8 cellular contexts compared by ENCODE assay signal in the genomic region with DNA sequence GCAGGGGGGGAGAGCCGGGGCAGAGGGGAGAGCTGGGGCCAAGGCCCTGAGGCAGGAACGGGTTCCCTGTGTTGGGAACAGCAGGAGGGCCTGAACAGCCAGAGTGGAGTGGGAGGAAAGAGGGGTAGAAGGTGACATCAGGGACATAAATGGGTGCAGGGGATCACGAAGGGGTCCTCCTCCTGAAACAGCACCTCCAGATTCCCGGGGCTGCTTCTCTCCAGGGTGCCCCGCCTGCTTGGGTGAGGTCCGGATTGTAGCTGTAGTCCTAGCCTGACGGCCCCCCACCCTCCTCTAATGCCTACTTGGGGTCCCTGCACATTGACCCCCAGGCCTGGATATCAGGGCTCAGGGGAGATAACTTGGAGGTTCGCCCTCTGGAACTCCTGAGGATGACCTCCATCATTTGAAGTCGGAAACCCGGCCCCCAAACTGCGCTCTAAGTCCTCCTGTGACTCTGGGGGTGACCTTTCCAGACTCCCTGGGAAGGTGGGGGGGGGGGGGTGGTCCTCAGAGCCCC. TPM values are rescaled to one million over a fixed set of nuclear protein-coding genes. Genes with fewer than 3 reads are reported as not detected.
DNase-seq lines count a peak whose midpoint lies in the region; ATAC-seq and TF ChIP-seq lines count a peak whose summit lies in the region.

No MANE protein-coding gene starts in this region.

- TF ChIP-seq CTCF in DND-41 (IDR thresholded peaks at IDR 0.05; ENCODE audit: borderline replicate concordance, extremely low read depth, low read length, poor library complexity, severe bottlenecking): no peak
- TF ChIP-seq CTCF in Peyer's patch (IDR thresholded peaks at IDR 0.05): no peak
- no peak for TF ChIP-seq CTCF in esophagus squamous epithelium (IDR thresholded peaks at IDR 0.05)

- peak overlapping the region; percentile 61 for H3K4me2 ChIP-seq in DND-41 (ENCODE audit: insufficient read depth, low read length)

- TF ChIP-seq POLR2A in Peyer's patch (IDR thresholded peaks at IDR 0.05): no peak
- no peak for TF ChIP-seq POLR2A in esophagus squamous epithelium (IDR thresholded peaks at IDR 0.05)

- intact Hi-C loops in esophagus squamous epithelium (cut with DNase I): no loop called here

- DNase-seq in DND-41 (peak; percentile 17), Peyer's patch (no peak), esophagus squamous epithelium (lab: John Stamatoyannopoulos, UW) (no peak), NCI-H524 treated with DMSO at 0.1 percent for 48 hours (lab: John Stamatoyannopoulos, UW) (no peak), NCI-H2227 (lab: John Stamatoyannopoulos, UW; ENCODE audit: unreplicated experiment) (no peak), DMS114 treated with DMSO at 0.1 percent for 48 hours (lab: John Stamatoyannopoulos, UW; ENCODE audit: unreplicated experiment) (no peak)

- H3K79me2 ChIP-seq in DND-41 (ENCODE audit: insufficient read depth, low read length): no peaks in the 10 kb centered on the region

- H3K9me3 ChIP-seq in DND-41 (ENCODE audit: insufficient read depth, low read length, severe bottlenecking) (no peaks in the 10 kb centered on the region), Peyer's patch (no peaks in the 10 kb centered on the region), esophagus squamous epithelium (no peaks in the 10 kb centered on the region)

- H3K27me3 ChIP-seq in DND-41 (ENCODE audit: insufficient read depth, low read length, poor library complexity): peaks cover 16% of the 10 kb centered on the region
- H3K27me3 ChIP-seq in Peyer's patch: no peaks in the 10 kb centered on the region
- peaks cover 0 to 43% (median 0%) of the 10 kb centered on the region in 4 donors for H3K27me3 ChIP-seq in esophagus squamous epithelium
- H3K27me3 ChIP-seq in rectal smooth muscle tissue (ENCODE audit: control insufficient read depth, insufficient read depth, low read length): no peaks in the 10 kb centered on the region

- H3K36me3 ChIP-seq in DND-41 (ENCODE audit: insufficient read depth, low read length) (peaks cover 36% of the 10 kb centered on the region), Peyer's patch (peaks cover 0 to 21% (median 0%) of the 10 kb centered on the region in 3 donors), esophagus squamous epithelium (peaks cover 0 to 42% (median 6%) of the 10 kb centered on the region in 3 donors), rectal smooth muscle tissue (ENCODE audit: control insufficient read depth, insufficient read depth, low read length) (peaks cover 8% of the 10 kb centered on the region)

- H3K27ac ChIP-seq in DND-41 (ENCODE audit: low read length) (no peak overlapping the region), Peyer's patch (no peak overlapping the region), esophagus squamous epithelium (peak overlapping the region in 3 of 4 donors; percentile 16 to 78 (median 76)), rectal smooth muscle tissue (ENCODE audit: low read depth, low read length) (no peak overlapping the region)

- H3K4me1 ChIP-seq in DND-41 (ENCODE audit: insufficient read depth, low read length) (peaks cover 7% of the 10 kb centered on the region; the same call in 1 of the 2 replicates), Peyer's patch (peaks cover 0 to 8% (median 3%) of the 10 kb centered on the region in 4 donors), esophagus squamous epithelium (peaks cover 6 to 29% (median 16%) of the 10 kb centered on the region in 3 donors), rectal smooth muscle tissue (ENCODE audit: control insufficient read depth, insufficient read depth, low read length) (peaks cover 4% of the 10 kb centered on the region)

- WGBS in esophagus squamous epithelium, 2 donors: 20 to 26% methylated on average over 5 to 6 of the region's 11 CpGs

- ATAC-seq in DND-41 (ENCODE audit: insufficient read depth, low read depth): peak; percentile 34
- ATAC-seq in GM18520 (IDR thresholded peaks at IDR 0.05; ENCODE audit: unreplicated experiment): no peak

- H3K9ac ChIP-seq in DND-41 (ENCODE audit: low read depth, low read length) (no peak overlapping the region; the same call in 1 of the 2 replicates), rectal smooth muscle tissue (ENCODE audit: low read length) (no peak overlapping the region)

- peak overlapping the region in 1 of 2 experiments; percentile 40; a peak in 2 of 4 replicates for H3K4me3 ChIP-seq in DND-41 (ENCODE audit: low read depth in 1 of 2, low read length in 2 of 2)
- peak overlapping the region in 3 of 4 donors; percentile 45 to 61 (median 54) for H3K4me3 ChIP-seq in Peyer's patch
- H3K4me3 ChIP-seq in esophagus squamous epithelium: peak overlapping the region; percentile 32 to 76 (median 52)
- peak overlapping the region; percentile 52 for H3K4me3 ChIP-seq in rectal smooth muscle tissue (ENCODE audit: low read length)

- H4K20me1 ChIP-seq in DND-41 (ENCODE audit: insufficient read depth, low read length): peaks cover 29% of the 10 kb centered on the region

- no peak overlapping the region for H2AFZ ChIP-seq in DND-41 (ENCODE audit: low read depth, low read length)

RNA-seq across cellular contexts. Expression of a gene that starts 0.5 kb away (rescaled TPM):
- total RNA-seq in Peyer's patch: 1 to 10 TPM; 2.8 to 9.1 (median 5.1) TPM
- total RNA-seq in esophagus squamous epithelium: 1 to 10 TPM in 2 of 4 donors, under 1 TPM in 1, not detected in 1; 0.26 to 5.9 (median 1.2) TPM

RNA-seq across cellular contexts. Expression of a gene that starts 11.7 kb away (rescaled TPM):
- total RNA-seq in Peyer's patch (1 to 10 TPM in 1 of 4 donors, under 1 TPM in 1, not detected in 2; 0.67 to 1.4 TPM), esophagus squamous epithelium (under 1 TPM in 2 of 4 donors, not detected in 2; 0.19 to 0.47 TPM)

RNA-seq across cellular contexts. Expression of a gene that starts 29.7 kb away (rescaled TPM):
- 100 to 1,000 TPM in 1 of 4 donors, 10 to 100 TPM in 2, 1 to 10 TPM in 1; 6.0 to 135 (median 61.6) TPM for total RNA-seq in Peyer's patch
- 10 to 100 TPM in 2 of 4 donors, 1 to 10 TPM in 2; 4.6 to 23.3 (median 8.8) TPM for total RNA-seq in esophagus squamous epithelium

Comparison
In these comparisons a context has a peak if more than half of its experiments do, and no peak if none do; other contexts are left out.
1. H3K27ac ChIP-seq: peak in esophagus squamous epithelium (3 of 4); none in DND-41 (single experiment), Peyer's patch (0 of 4) and rectal smooth muscle tissue (single experiment).